ENCODE assay signal across 8 cellular contexts in the genomic region with DNA sequence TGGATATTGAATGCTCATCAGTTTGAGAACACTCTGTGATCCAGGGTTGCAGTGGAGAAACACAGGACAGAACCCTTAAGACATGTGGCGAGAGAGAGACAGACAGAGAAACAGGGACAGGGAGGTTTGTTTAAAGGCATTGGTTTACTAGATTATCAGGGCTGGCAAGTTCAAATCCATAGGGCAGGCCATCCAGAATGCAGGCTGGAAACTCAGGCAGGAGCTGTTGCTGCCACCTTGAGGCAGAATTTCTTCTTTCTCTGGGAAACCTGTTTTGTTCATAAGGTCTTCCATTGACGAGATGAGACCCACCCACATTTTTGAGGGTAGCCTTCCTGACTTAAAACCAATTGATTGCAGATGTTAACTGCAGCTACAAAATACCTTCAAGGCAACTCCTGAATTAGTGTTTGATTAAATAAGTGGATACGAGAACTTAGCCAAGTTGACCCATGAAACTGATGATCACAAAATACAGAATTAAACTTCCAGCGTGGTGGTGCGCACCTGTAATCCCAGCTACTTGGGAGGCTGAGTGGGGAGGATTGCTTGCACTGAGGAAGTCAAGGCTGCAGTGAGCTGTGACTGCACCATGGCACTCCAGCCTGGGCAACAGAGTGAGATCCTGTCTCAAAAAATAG. TPM values are rescaled to one million over a fixed set of nuclear protein-coding genes. Genes with fewer than 3 reads are reported as not detected.
DNase-seq lines count a peak whose midpoint lies in the region; ATAC-seq and TF ChIP-seq lines count a peak whose summit lies in the region.

No MANE protein-coding gene starts in this region.

- no peak overlapping the region for H3K27ac ChIP-seq in cardiac muscle cell
- H3K27ac ChIP-seq in VCaP = peak overlapping the region; percentile 2; the same call in 1 of the 2 replicates
- no peak overlapping the region for H3K27ac ChIP-seq in stomach

- TF ChIP-seq POLR2A in stomach (IDR thresholded peaks at IDR 0.05) = no peak

- ATAC-seq in left cardiac atrium (peak; percentile 31 to 51), HG03196 (IDR thresholded peaks at IDR 0.05; ENCODE audit: unreplicated experiment) (no peak)

- TF ChIP-seq CTCF in cardiac muscle cell (IDR thresholded peaks at IDR 0.05; ENCODE audit: low read depth, low read length) = peak; percentile 59
- peak; percentile 94 for TF ChIP-seq CTCF in VCaP (conservative IDR thresholded peaks at IDR 0.05)
- TF ChIP-seq CTCF in stomach (IDR thresholded peaks at IDR 0.05) = peak in 2 of 7 experiments; percentile 22 to 29

- TF ChIP-seq EP300 in stomach (IDR thresholded peaks at IDR 0.05) = no peak

- H3K4me3 ChIP-seq in cardiac muscle cell (no peak overlapping the region), stomach (no peak overlapping the region)

- DNase-seq in cardiac muscle cell (ENCODE audit: low read depth in 1 of 2, low spot score in 1 of 2) (peak; percentile 42 to 68), cardiac septum (ENCODE audit: low spot score) (no peak), NCI-H146 (lab: John Stamatoyannopoulos, UW) (peak; percentile 66), left cardiac atrium (no peak), smooth muscle cell of the brain vasculature (ENCODE audit: low read depth, low spot score) (peak; percentile 7), stomach (no peak)

- H3K27me3 ChIP-seq in cardiac muscle cell (peaks cover 28% of the 10 kb centered on the region), stomach (peaks cover 0 to 31% (median 5%) of the 10 kb centered on the region in 3 donors)

- no peaks in the 10 kb centered on the region for H3K36me3 ChIP-seq in cardiac muscle cell
- no peaks in the 10 kb centered on the region for H3K36me3 ChIP-seq in stomach

- no peaks in the 10 kb centered on the region for H3K9me3 ChIP-seq in cardiac muscle cell (ENCODE audit: low read depth)
- no peaks in the 10 kb centered on the region for H3K9me3 ChIP-seq in stomach

- H3K4me1 ChIP-seq in cardiac muscle cell (ENCODE audit: low read depth) = no peaks in the 10 kb centered on the region
- no peaks in the 10 kb centered on the region for H3K4me1 ChIP-seq in stomach

- intact Hi-C loops in cardiac septum (cut with DNase I) (loop anchor here (5.0 kb wide), 4 partner anchors 130 to 1085 kb away; a partner anchor contains a TSS), left cardiac atrium (cut with DNase I) (loop anchor here in 1 of 2 donors (5.0 to 10.0 kb wide), 2 partner anchors 285 to 1082 kb away; no protein-coding TSS in a partner anchor), stomach (cut with DNase I; ENCODE audit: low total_unique reads) (no loop called here)

- WGBS in stomach, 5 donors = 55 to 72% (median 68%) methylated on average over 5 of the region's 5 CpGs

RNA-seq across cellular contexts. Expression of a gene that starts 55.9 kb away (rescaled TPM):
- total RNA-seq in cardiac muscle cell (23.9 and 37.7 TPM in 2 replicates), cardiac septum (39.9 TPM), left cardiac atrium (10 to 100 TPM; 23.2 to 29.3 TPM), stomach (100 to 1,000 TPM in 2 of 5 donors, 10 to 100 TPM in 3; 39.6 to 249 (median 74.0) TPM)
- polyA plus RNA-seq in cardiac muscle cell (47.2 and 58.7 TPM in 2 replicates), stomach (10 to 100 TPM; 23.1 to 30.0 (median 25.3) TPM)

RNA-seq across cellular contexts. Expression of a gene that starts 56.3 kb away (rescaled TPM):
- total RNA-seq in cardiac muscle cell (29.9 and 52.8 TPM in 2 replicates), cardiac septum (4.2 TPM), left cardiac atrium (1 to 10 TPM; 2.0 to 2.2 TPM), stomach (1 to 10 TPM in 4 of 5 donors, not detected in 1; 1.3 to 7.7 (median 4.8) TPM)
- polyA plus RNA-seq in cardiac muscle cell (20.1 and 24.4 TPM in 2 replicates), stomach (10 to 100 TPM in 1 of 3 donors, 1 to 10 TPM in 2; 3.8 to 12.8 (median 4.2) TPM)

Comparison
In these comparisons a context has a peak if more than half of its experiments do, and no peak if none do; other contexts are left out.
1. DNase-seq: peak in cardiac muscle cell (2 of 2), NCI-H146 (single experiment) and smooth muscle cell of the brain vasculature (single experiment); none in cardiac septum (single experiment), left cardiac atrium (single experiment) and stomach (single experiment).